Comparison of ENCODE assay signal across 8 cellular contexts in genomic region chr6:36840471-36841461, GRCh38. TPM values are rescaled to one million over a fixed set of nuclear protein-coding genes. Genes with fewer than 3 reads are reported as not detected.
DNase-seq lines count a peak whose midpoint lies in the region; ATAC-seq and TF ChIP-seq lines count a peak whose summit lies in the region.

No MANE protein-coding gene starts in this region.

- no peak overlapping the region for H2AFZ ChIP-seq in DND-41 (ENCODE audit: low read depth, low read length)

- H3K9me3 Mint-ChIP-seq in activated CD8-positive, alpha-beta memory T cell treated with anti-CD3 and anti-CD28 coated beads, Interleukin-2, amount 10 ng/mL, durations not matched to agents 7 days and 5 days (ENCODE audit: low read depth), result no peaks in the 10 kb centered on the region
- no peaks in the 10 kb centered on the region for H3K9me3 Mint-ChIP-seq in osteocyte (ENCODE audit: unreplicated experiment)

- H4K20me1 ChIP-seq in DND-41 (ENCODE audit: insufficient read depth, low read length), result peaks cover 4% of the 10 kb centered on the region; the same call in 1 of the 2 replicates

- H3K9me3 ChIP-seq in DND-41 (ENCODE audit: insufficient read depth, low read length, severe bottlenecking), result no peaks in the 10 kb centered on the region

- peak; percentile 22 for DNase-seq in DND-41
- no peak for DNase-seq in activated CD8-positive, alpha-beta memory T cell treated with anti-CD3 and anti-CD28 coated beads, Interleukin-2, amount 10 ng/mL, durations not matched to agents 7 days and 5 days
- DNase-seq in osteocyte (ENCODE audit: extremely low spot score, unreplicated experiment), result no peak
- DNase-seq in NCI-H1105 treated with DMSO at 0.1 percent for 48 hours (lab: John Stamatoyannopoulos, UW), result no peak
- no peak for DNase-seq in NCI-H1105 (lab: John Stamatoyannopoulos, UW)
- DNase-seq in HK-2 (ENCODE audit: unreplicated experiment), result no peak
- DNase-seq in COLO829 (ENCODE audit: low spot score), result no peak

- H3K79me2 ChIP-seq in DND-41 (ENCODE audit: insufficient read depth, low read length), result no peaks in the 10 kb centered on the region

- H3K27me3 Mint-ChIP-seq in activated CD8-positive, alpha-beta memory T cell treated with anti-CD3 and anti-CD28 coated beads, Interleukin-2, amount 10 ng/mL, durations not matched to agents 7 days and 5 days, result peaks cover 44% of the 10 kb centered on the region
- peaks cover 30% of the 10 kb centered on the region for H3K27me3 Mint-ChIP-seq in osteocyte (ENCODE audit: unreplicated experiment)

- no peak overlapping the region for H3K27ac Mint-ChIP-seq in activated CD8-positive, alpha-beta memory T cell treated with anti-CD3 and anti-CD28 coated beads, Interleukin-2, amount 10 ng/mL, durations not matched to agents 7 days and 5 days
- no peak overlapping the region for H3K27ac Mint-ChIP-seq in osteocyte (ENCODE audit: unreplicated experiment)

- H3K36me3 Mint-ChIP-seq in activated CD8-positive, alpha-beta memory T cell treated with anti-CD3 and anti-CD28 coated beads, Interleukin-2, amount 10 ng/mL, durations not matched to agents 7 days and 5 days, result no peaks in the 10 kb centered on the region
- no peaks in the 10 kb centered on the region for H3K36me3 Mint-ChIP-seq in osteocyte (ENCODE audit: unreplicated experiment)

- H3K4me1 Mint-ChIP-seq in activated CD8-positive, alpha-beta memory T cell treated with anti-CD3 and anti-CD28 coated beads, Interleukin-2, amount 10 ng/mL, durations not matched to agents 7 days and 5 days, result peaks cover 15% of the 10 kb centered on the region
- H3K4me1 Mint-ChIP-seq in osteocyte (ENCODE audit: unreplicated experiment), result peaks cover 6% of the 10 kb centered on the region

- TF ChIP-seq CTCF in DND-41 (IDR thresholded peaks at IDR 0.05; ENCODE audit: borderline replicate concordance, extremely low read depth, low read length, poor library complexity, severe bottlenecking), result no peak
- TF ChIP-seq CTCF in osteocyte (IDR thresholded peaks at IDR 0.05), result no peak

- H3K36me3 ChIP-seq in DND-41 (ENCODE audit: insufficient read depth, low read length), result no peaks in the 10 kb centered on the region

- no peak overlapping the region for H3K27ac ChIP-seq in DND-41 (ENCODE audit: low read length)

- ATAC-seq in DND-41 (ENCODE audit: insufficient read depth, low read depth) (no peak; the same call in 2 of the 3 replicates), esophagus mucosa (peak; percentile 45)
- peak; percentile 16 for ATAC-seq in activated CD8-positive, alpha-beta memory T cell treated with anti-CD3 and anti-CD28 coated beads, Interleukin-2, amount 10 ng/mL, durations not matched to agents 7 days and 5 days

- H3K4me3 ChIP-seq in DND-41 (ENCODE audit: low read depth in 1 of 2, low read length in 2 of 2), result 0 out of 4 replicates have a peak overlapping the region, but pooled peaks of 1 of the 2 experiments have one; percentile 51

- peak overlapping the region; percentile 64 for H3K4me3 Mint-ChIP-seq in activated CD8-positive, alpha-beta memory T cell treated with anti-CD3 and anti-CD28 coated beads, Interleukin-2, amount 10 ng/mL, durations not matched to agents 7 days and 5 days
- H3K4me3 Mint-ChIP-seq in osteocyte (ENCODE audit: unreplicated experiment), result peak overlapping the region; percentile 69

- peak overlapping the region; percentile 49; the same call in 1 of the 2 replicates for H3K9ac ChIP-seq in DND-41 (ENCODE audit: low read depth, low read length)

- CTCF ChIA-PET in activated CD8-positive, alpha-beta memory T cell treated with anti-CD3 and anti-CD28 coated beads, Interleukin-2, amount 10 ng/mL, durations not matched to agents 7 days and 5 days (lab: Charles Lee), result interaction anchor here (0.6 to 1.0 kb wide), 2 partner anchors 12 to 17 kb away, joined by 3 read pairs; no protein-coding TSS in a partner anchor

- peaks cover 6% of the 10 kb centered on the region for H3K27me3 ChIP-seq in DND-41 (ENCODE audit: insufficient read depth, low read length, poor library complexity)

- H3K4me2 ChIP-seq in DND-41 (ENCODE audit: insufficient read depth, low read length), result peak overlapping the region; percentile 85

- peaks cover 12% of the 10 kb centered on the region for H3K4me1 ChIP-seq in DND-41 (ENCODE audit: insufficient read depth, low read length)

RNA-seq across cellular contexts. Expression of gene CPNE5, which starts 1.5 kb away (rescaled TPM):
- under 1 TPM; 0.79 to 0.94 TPM for total RNA-seq in activated CD8-positive, alpha-beta memory T cell treated with anti-CD3 and anti-CD28 coated beads, Interleukin-2, amount 10 ng/mL, durations not matched to agents 7 days and 5 days
- 1.00 TPM for total RNA-seq in esophagus mucosa
- total RNA-seq in osteocyte, result not detected in 2 replicates

RNA-seq across cellular contexts. Expression of gene PPIL1, which starts 33.8 kb away (rescaled TPM):
- total RNA-seq in activated CD8-positive, alpha-beta memory T cell treated with anti-CD3 and anti-CD28 coated beads, Interleukin-2, amount 10 ng/mL, durations not matched to agents 7 days and 5 days, result 10 to 100 TPM; 30.8 to 39.9 TPM
- total RNA-seq in esophagus mucosa (25.5 TPM), osteocyte (21.0 and 21.4 TPM in 2 replicates)

RNA-seq across cellular contexts. Expression of gene C6orf89, which starts 45.0 kb away (rescaled TPM):
- 10 to 100 TPM; 46.4 to 47.7 TPM for total RNA-seq in activated CD8-positive, alpha-beta memory T cell treated with anti-CD3 and anti-CD28 coated beads, Interleukin-2, amount 10 ng/mL, durations not matched to agents 7 days and 5 days
- total RNA-seq in esophagus mucosa, result 33.6 TPM
- total RNA-seq in osteocyte, result 71.2 and 73.2 TPM in 2 replicates
